ENCODE assay signal across 8 cellular contexts in the genomic region with DNA sequence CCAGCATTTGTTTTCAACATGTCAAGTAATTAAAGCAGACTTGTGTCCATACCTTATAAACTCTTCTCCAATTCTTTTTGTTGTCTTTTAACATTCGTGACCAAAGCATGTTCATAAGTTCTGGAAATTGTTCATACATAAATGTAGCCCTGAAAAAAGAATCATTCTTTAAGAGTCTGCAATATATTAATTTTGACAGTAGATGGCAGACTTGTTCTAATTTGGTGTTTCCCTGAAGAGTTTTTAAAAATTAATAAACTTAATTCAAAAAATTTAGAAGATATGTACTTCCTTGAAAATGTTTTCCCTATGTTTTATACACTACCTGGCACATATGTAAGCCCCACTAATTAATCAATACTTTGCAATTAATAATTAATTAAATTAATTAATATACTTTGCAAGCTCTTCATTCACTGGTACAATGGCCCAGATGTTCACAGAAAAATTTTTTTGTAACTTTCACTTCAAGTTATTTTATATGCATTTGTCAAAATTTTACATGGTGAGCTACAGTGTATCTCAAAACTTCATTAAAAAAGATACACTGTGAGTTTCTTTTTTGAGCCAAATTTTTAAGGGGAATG. TPM values are rescaled to one million over a fixed set of nuclear protein-coding genes. Genes with fewer than 3 reads are reported as not detected.
A peak's percentile ranks its signal among the peaks of the same experiment; 100 is the strongest.
DNase-seq lines count a peak whose midpoint lies in the region; ATAC-seq and TF ChIP-seq lines count a peak whose summit lies in the region.

No MANE protein-coding gene starts in this region.

- H2AFZ ChIP-seq in SK-N-SH (ENCODE audit: low read depth) (no peak overlapping the region), PC-3 (ENCODE audit: low read length) (no peak overlapping the region)

- H3F3A ChIP-seq in SK-N-SH (replicated peaks; ENCODE audit: insufficient read depth) = peaks cover 24% of the 10 kb centered on the region
- H3F3A ChIP-seq in PC-3 (ENCODE audit: low read length, unreplicated experiment) = peaks cover 4% of the 10 kb centered on the region

- peaks cover 0 to 6% of the 10 kb centered on the region in 2 experiments; a peak in 2 of 4 replicates for H3K4me1 ChIP-seq in SK-N-SH (ENCODE audit: control insufficient read depth in 1 of 2, insufficient read depth in 2 of 2, low read depth in 1 of 2, low read length in 1 of 2)
- H3K4me1 ChIP-seq in PC-3 (ENCODE audit: insufficient read depth, low read length) = peaks cover 6% of the 10 kb centered on the region
- peaks cover 0 to 34% (median 15%) of the 10 kb centered on the region in 4 donors for H3K4me1 ChIP-seq in tibial artery
- peaks cover 1 to 3% of the 10 kb centered on the region in 2 donors for H3K4me1 ChIP-seq in aorta (ENCODE audit: control insufficient read depth in 1 of 2, insufficient read depth in 2 of 2, low read length in 2 of 2)

- H3K9ac ChIP-seq in SK-N-SH (no peak overlapping the region), PC-3 (ENCODE audit: low read length) (no peak overlapping the region)

- peaks cover 44 to 45% of the 10 kb centered on the region in 2 experiments for H3K36me3 ChIP-seq in SK-N-SH (replicated peaks in 1 of 2; ENCODE audit: control insufficient read depth in 1 of 2, insufficient read depth in 2 of 2, low read length in 1 of 2)
- H3K36me3 ChIP-seq in PC-3 (ENCODE audit: low read depth, low read length) = peaks cover 41% of the 10 kb centered on the region
- H3K36me3 ChIP-seq in tibial artery = peaks cover 18 to 27% (median 23%) of the 10 kb centered on the region in 3 donors
- peaks cover 0 to 5% of the 10 kb centered on the region in 2 donors for H3K36me3 ChIP-seq in aorta (ENCODE audit: control insufficient read depth in 1 of 2, insufficient read depth in 2 of 2, low read length in 1 of 2)

- no peaks in the 10 kb centered on the region for H3K27me3 ChIP-seq in SK-N-SH (ENCODE audit: insufficient read depth)
- no peaks in the 10 kb centered on the region for H3K27me3 ChIP-seq in PC-3 (ENCODE audit: low read length)
- H3K27me3 ChIP-seq in tibial artery = no peaks in the 10 kb centered on the region
- H3K27me3 ChIP-seq in aorta (ENCODE audit: control insufficient read depth in 1 of 2, insufficient read depth in 2 of 2, low read length in 1 of 2) = no peaks in the 10 kb centered on the region

- DNase-seq in SK-N-SH (no peak), PC-3 (peak; percentile 65), fibroblast of villous mesenchyme (ENCODE audit: low read depth) (peak; percentile 33), tibial artery (no peak), aorta (no peak), putamen (ENCODE audit: low spot score) (no peak)

- POLR2A ChIA-PET in SK-N-SH (lab: Yijun Ruan, JAX) = no interaction called here
- POLR2A ChIA-PET in PC-3 (lab: Charles Lee; ENCODE audit: unreplicated experiment) = no interaction called here

- H3K4me3 ChIP-seq in SK-N-SH (ENCODE audit: low read depth in 2 of 2, low read length in 1 of 2) (no peak overlapping the region), PC-3 (ENCODE audit: low read length) (no peak overlapping the region), fibroblast of villous mesenchyme (ENCODE audit: low read depth, low read length) (no peak overlapping the region), tibial artery (no peak overlapping the region), aorta (ENCODE audit: low read length in 2 of 2) (no peak overlapping the region)

- H3K9me3 ChIP-seq in SK-N-SH (no peaks in the 10 kb centered on the region), PC-3 (ENCODE audit: low read length) (no peaks in the 10 kb centered on the region), tibial artery (no peaks in the 10 kb centered on the region), aorta (ENCODE audit: control insufficient read depth, low read length) (no peaks in the 10 kb centered on the region)

- peaks cover 51% of the 10 kb centered on the region for H4K20me1 ChIP-seq in SK-N-SH (ENCODE audit: insufficient read depth)
- H4K20me1 ChIP-seq in PC-3 (ENCODE audit: low read length) = peaks cover 49% of the 10 kb centered on the region

- intact Hi-C loops in PC-3 (cut with micrococcal nuclease) (loop anchor here (1.0 to 2.0 kb wide), 4 partner anchors 39 to 178 kb away; no protein-coding TSS in a partner anchor), tibial artery (cut with DNase I; ENCODE audit: low total_unique reads) (loop anchor here (5.0 to 10.0 kb wide), 2 partner anchors 41 to 1288 kb away; a partner anchor contains a TSS), aorta (cut with DNase I) (loop anchor here (2.0 to 10.0 kb wide), 4 partner anchors 98 to 1316 kb away; no protein-coding TSS in a partner anchor)

- H3K9me2 ChIP-seq in SK-N-SH = no peaks in the 10 kb centered on the region
- H3K9me2 ChIP-seq in PC-3 (replicated peaks; ENCODE audit: low read length) = no peaks in the 10 kb centered on the region

- ATAC-seq in SK-N-SH treated with all-trans-retinoic acid at 6 μM for 48 hours (no peak), PC-3 (no peak), aorta (ENCODE audit: low FRiP score) (no peak), HG02642 (IDR thresholded peaks at IDR 0.05; ENCODE audit: poor library complexity, unreplicated experiment) (no peak)

- H3K4me2 ChIP-seq in SK-N-SH = no peak overlapping the region
- no peak overlapping the region for H3K4me2 ChIP-seq in PC-3 (ENCODE audit: low read length)

- BruUV-seq in PC-3 (replicated peaks; lab: Mats Ljungman, UMichigan) = no TSS peak

- peak; percentile 78 for TF ChIP-seq CTCF in SK-N-SH (IDR thresholded peaks at IDR 0.05)
- TF ChIP-seq CTCF in PC-3 (conservative IDR thresholded peaks at IDR 0.05; ENCODE audit: low read depth, low read length) = peak; percentile 84
- peak; percentile 47 for TF ChIP-seq CTCF in fibroblast of villous mesenchyme (IDR thresholded peaks at IDR 0.05; ENCODE audit: insufficient read depth, low read depth, low read length)
- peak; percentile 56 to 64 for TF ChIP-seq CTCF in tibial artery (IDR thresholded peaks at IDR 0.05)

- CTCF ChIA-PET in SK-N-SH (lab: Yijun Ruan, JAX) = interaction anchor here (0.6 to 2.8 kb wide), 22 partner anchors 12 to 1316 kb away, joined by 3 to 22 read pairs (median 4); no protein-coding TSS in a partner anchor
- CTCF ChIA-PET in PC-3 (lab: Charles Lee) = interaction anchor here (1.4 to 2.0 kb wide), 2 partner anchors 132 to 178 kb away, joined by 3 to 7 read pairs; no protein-coding TSS in a partner anchor

- 8% methylated on average over 1 of the region's 1 CpG for WGBS in SK-N-SH (ENCODE audit: low lambda C conversion rate)
- WGBS in aorta, 2 donors = 18% methylated on average over 1 of the region's 1 CpG

- TF ChIP-seq EP300 in SK-N-SH (IDR thresholded peaks at IDR 0.05; ENCODE audit: borderline replicate concordance in 1 of 2, low read depth in 1 of 2, low read length in 1 of 2) = no peak

- H3K27ac ChIP-seq in SK-N-SH (ENCODE audit: low read depth in 2 of 2, low read length in 1 of 2) (no peak overlapping the region), PC-3 (ENCODE audit: low read length) (no peak overlapping the region), tibial artery (no peak overlapping the region), aorta (ENCODE audit: low read depth in 1 of 2, low read length in 2 of 2) (no peak overlapping the region)

- TF ChIP-seq RAD21 in SK-N-SH (IDR thresholded peaks at IDR 0.05; ENCODE audit: low read length) = peak; percentile 60

- peaks cover 61% of the 10 kb centered on the region for H3K79me2 ChIP-seq in SK-N-SH (ENCODE audit: insufficient read depth)
- H3K79me2 ChIP-seq in PC-3 (ENCODE audit: low read length) = peaks cover 42% of the 10 kb centered on the region

TF ChIP-seq in SK-N-SH, 30 proteins besides CTCF, POLR2A, EP300 and RAD21 (continues in another document):
- TF ChIP-seq TCF12 (IDR thresholded peaks at IDR 0.05) = no peak
- TF ChIP-seq, protein P1, sequence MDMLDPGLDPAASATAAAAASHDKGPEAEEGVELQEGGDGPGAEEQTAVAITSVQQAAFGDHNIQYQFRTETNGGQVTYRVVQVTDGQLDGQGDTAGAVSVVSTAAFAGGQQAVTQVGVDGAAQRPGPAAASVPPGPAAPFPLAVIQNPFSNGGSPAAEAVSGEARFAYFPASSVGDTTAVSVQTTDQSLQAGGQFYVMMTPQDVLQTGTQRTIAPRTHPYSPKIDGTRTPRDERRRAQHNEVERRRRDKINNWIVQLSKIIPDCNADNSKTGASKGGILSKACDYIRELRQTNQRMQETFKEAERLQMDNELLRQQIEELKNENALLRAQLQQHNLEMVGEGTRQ (IDR thresholded peaks at IDR 0.05; ENCODE audit: borderline replicate concordance, low read depth, low read length) = no peak

TF ChIP-seq in SK-N-SH treated with all-trans-retinoic acid at 6 μM for 48 hours, 23 proteins besides CTCF, POLR2A, EP300 and RAD21 (continues in another document):
- TF ChIP-seq ZC3H10 (CRISPR knock-in tag; IDR thresholded peaks at IDR 0.05) (no peak), ZNF70 (CRISPR knock-in tag; IDR thresholded peaks at IDR 0.05) (no peak), BACH2 (CRISPR knock-in tag; IDR thresholded peaks at IDR 0.05; ENCODE audit: borderline replicate concordance) (no peak), PPARA (CRISPR knock-in tag; IDR thresholded peaks at IDR 0.05; ENCODE audit: borderline replicate concordance) (no peak), ZNF8 (CRISPR knock-in tag; IDR thresholded peaks at IDR 0.05) (no peak), ARNTL (CRISPR knock-in tag; IDR thresholded peaks at IDR 0.05; ENCODE audit: borderline replicate concordance, low read depth) (no peak), TCF4 (CRISPR knock-in tag; IDR thresholded peaks at IDR 0.05; ENCODE audit: borderline replicate concordance) (no peak), CSDC2 (CRISPR knock-in tag; IDR thresholded peaks at IDR 0.05) (no peak), GLIS3 (CRISPR knock-in tag; IDR thresholded peaks at IDR 0.05) (no peak)
- TF ChIP-seq, protein P2, sequence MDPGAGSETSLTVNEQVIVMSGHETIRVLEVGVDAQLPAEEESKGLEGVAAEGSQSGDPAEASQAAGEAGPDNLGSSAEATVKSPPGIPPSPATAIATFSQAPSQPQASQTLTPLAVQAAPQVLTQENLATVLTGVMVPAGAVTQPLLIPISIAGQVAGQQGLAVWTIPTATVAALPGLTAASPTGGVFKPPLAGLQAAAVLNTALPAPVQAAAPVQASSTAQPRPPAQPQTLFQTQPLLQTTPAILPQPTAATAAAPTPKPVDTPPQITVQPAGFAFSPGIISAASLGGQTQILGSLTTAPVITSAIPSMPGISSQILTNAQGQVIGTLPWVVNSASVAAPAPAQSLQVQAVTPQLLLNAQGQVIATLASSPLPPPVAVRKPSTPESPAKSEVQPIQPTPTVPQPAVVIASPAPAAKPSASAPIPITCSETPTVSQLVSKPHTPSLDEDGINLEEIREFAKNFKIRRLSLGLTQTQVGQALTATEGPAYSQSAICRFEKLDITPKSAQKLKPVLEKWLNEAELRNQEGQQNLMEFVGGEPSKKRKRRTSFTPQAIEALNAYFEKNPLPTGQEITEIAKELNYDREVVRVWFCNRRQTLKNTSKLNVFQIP (CRISPR knock-in tag; IDR thresholded peaks at IDR 0.05; ENCODE audit: borderline replicate concordance, low read depth) = no peak

RNA-seq across cellular contexts. Expression of a gene that starts 42.2 kb away (rescaled TPM):
- polyA plus RNA-seq in SK-N-SH (2012; rRNA removed) (65.4 and 105 TPM in 2 replicates), aorta (10 to 100 TPM; 31.7 to 31.9 TPM)
- 46.0 and 56.1 TPM in 2 replicates for polyA plus RNA-seq in SK-N-SH (2012; cell fraction: cytosol; rRNA removed)
- 136 and 198 TPM in 2 replicates for polyA plus RNA-seq in SK-N-SH (2012; cell fraction: nucleus; rRNA removed)
- total RNA-seq in PC-3 (2014; rRNA removed) (125 and 131 TPM in 2 replicates), fibroblast of villous mesenchyme (87.0 and 118 TPM in 2 replicates), aorta (10 to 100 TPM; 57.1 to 60.9 TPM)

Comparison
In these comparisons a context has a peak if more than half of its experiments do, and no peak if none do; other contexts are left out.
1. DNase-seq: peak in PC-3 (single experiment) and fibroblast of villous mesenchyme (single experiment); none in SK-N-SH (single experiment), tibial artery (0 of 2), aorta (0 of 2) and putamen (single experiment).
2. Peak in every context shown above with its lines, with median percentiles within 50 percentile points of each other: CTCF ChIP-seq.